In genomic region chr6:50994026-50994720, GRCh38 we compare ENCODE assay signal across 10 cellular contexts.
A peak's percentile ranks its signal among the peaks of the same experiment; 100 is the strongest.
DNase-seq lines count a peak whose midpoint lies in the region; ATAC-seq lines count a peak whose summit lies in the region.
"Had no signal": no experiment of that assay in that cellular context is flagged by ENCODE, and none has a peak within 500 bp of the region (broad histone marks: within the 10 kb centered on the region; RNA-seq: fewer than 3 reads in every experiment).

No MANE protein-coding gene starts in this region.

- DNase-seq in NCI-H69 (lab: John Stamatoyannopoulos, UW) = peak; percentile 34
- no peak for DNase-seq in pons (ENCODE audit: low spot score)
- no peak for DNase-seq in iPS-NIHi7 (ENCODE audit: extremely low spot score)
- no peak for DNase-seq in NCI-H2171 treated with DMSO at 0.1 percent for 48 hours (lab: John Stamatoyannopoulos, UW)
- no peak for DNase-seq in AG20443 (ENCODE audit: low spot score)
- DNase-seq: BE2C; CD4-positive, alpha-beta memory T cell; Karpas-422 had no signal

- ATAC-seq in GM18907 (IDR thresholded peaks at IDR 0.05; ENCODE audit: unreplicated experiment) = peak; percentile 65
- peak; percentile 49 for ATAC-seq in HG02981 (IDR thresholded peaks at IDR 0.05; ENCODE audit: unreplicated experiment)
